ENCODE assay signal across 13 cellular contexts in the genomic region with DNA sequence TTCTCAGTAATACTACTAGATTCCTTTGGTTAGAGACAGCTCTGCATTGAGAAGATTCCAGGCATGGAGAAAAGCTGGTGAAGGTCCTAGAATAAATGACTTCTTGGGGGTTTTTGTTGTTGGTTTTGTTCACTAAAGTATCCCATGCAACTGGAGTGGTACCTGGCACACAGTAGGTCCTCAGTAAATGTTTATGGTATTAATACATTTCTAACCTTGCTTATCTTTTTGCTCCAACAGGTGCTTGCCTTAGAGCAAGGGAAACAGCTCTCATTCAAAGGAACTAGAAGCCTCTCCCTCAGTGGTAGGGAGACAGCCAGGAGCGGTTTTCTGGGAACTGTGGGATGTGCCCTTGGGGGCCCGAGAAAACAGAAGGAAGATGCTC. TPM values are rescaled to one million over a fixed set of nuclear protein-coding genes. Genes with fewer than 3 reads are reported as not detected.
DNase-seq lines count a peak whose midpoint lies in the region; ATAC-seq, FAIRE-seq and TF ChIP-seq lines count a peak whose summit lies in the region.
"Had no signal": no experiment of that assay in that cellular context is flagged by ENCODE, and none has a peak within 500 bp of the region (broad histone marks: within the 10 kb centered on the region; RNA-seq: fewer than 3 reads in every experiment).

No MANE protein-coding gene starts in this region.

- H3K4me3 ChIP-seq in PC-3 (ENCODE audit: low read length) (peak overlapping the region; percentile 79), GM12878 (peak overlapping the region; percentile 99; the same call in 1 of the 2 replicates), osteoblast (ENCODE audit: insufficient read depth, low read length) (no peak overlapping the region)

- H3K79me2 ChIP-seq in PC-3 (ENCODE audit: low read length) (peaks cover 43% of the 10 kb centered on the region), GM12878 (ENCODE audit: control insufficient read depth, insufficient read depth, low read length) (peaks cover 49% of the 10 kb centered on the region), osteoblast (ENCODE audit: insufficient read depth, low read length) (peaks cover 44% of the 10 kb centered on the region)

- RAD21 ChIA-PET in GM12878 (lab: Charles Lee; ENCODE audit: unreplicated experiment) = interaction anchor here (0.6 to 13.0 kb wide), 3 partner anchors 19 to 29 kb away, joined by 5 to 172 read pairs (median 43); a partner anchor contains a TSS

- no peaks in the 10 kb centered on the region for H3K9me2 ChIP-seq in PC-3 (replicated peaks; ENCODE audit: low read length)

- in situ Hi-C loops in GM12878 (cut with MboI) = no loop called here

- H3K27me3 ChIP-seq in PC-3 (ENCODE audit: low read length) (no peaks in the 10 kb centered on the region), GM12878 (replicated peaks in 1 of 2; ENCODE audit: control insufficient read depth in 2 of 2, insufficient read depth in 2 of 2, low read length in 1 of 2) (no peaks in the 10 kb centered on the region), osteoblast (ENCODE audit: insufficient read depth, low read length) (no peaks in the 10 kb centered on the region)

- SMC1A ChIA-PET in GM12878 (lab: Charles Lee; ENCODE audit: uncharacterized antibody, unreplicated experiment) = interaction anchor here (0.7 to 12.8 kb wide), 8 partner anchors 9 to 37 kb away, joined by 3 to 243 read pairs (median 4); a partner anchor contains a TSS

- H3K4me3 Mint-ChIP-seq in activated T-cell treated with anti-CD3 and anti-CD28 coated beads, Interleukin-2, amount 50 U/mL, for 72 hours = peak overlapping the region; percentile 95 to 97

- TF ChIP-seq POLR2A in GM12878 (IDR thresholded peaks at IDR 0.05; ENCODE audit: low read depth, low read length) = no peak

- no peak for TF ChIP-seq EP300 in GM12878 (IDR thresholded peaks at IDR 0.05; ENCODE audit: borderline replicate concordance in 1 of 2, control insufficient read depth in 1 of 2, low read depth in 2 of 2, low read length in 2 of 2)

- H4K20me1 ChIP-seq in PC-3 (ENCODE audit: low read length) (no peaks in the 10 kb centered on the region), GM12878 (ENCODE audit: control insufficient read depth, insufficient read depth) (no peaks in the 10 kb centered on the region), osteoblast (ENCODE audit: insufficient read depth, low read length) (peaks cover 3% of the 10 kb centered on the region)

- DNase-seq in activated T-cell treated with anti-CD3 and anti-CD28 coated beads, Interleukin-2, amount 50 U/mL, for 72 hours = no peak
- DNase-seq in activated T-cell treated with anti-CD3 and anti-CD28 coated beads, Interleukin-2, amount 50 U/mL, for 1 hour = no peak
- DNase-seq in PC-3 (no peak), GM12878 (ENCODE audit: low read depth, low spot score) (no peak), osteoblast (ENCODE audit: insufficient read length, low spot score, missing footprints) (peak; percentile 18), RPMI8226 (no peak), ureter (ENCODE audit: low spot score) (no peak)
- DNase-seq: activated CD4-positive, alpha-beta T cell treated with anti-CD3 and anti-CD28 coated beads, Interleukin-2, amount 50 U/mL, for 1 hour; islet precursor cell; psoas muscle had no signal

- H3K9ac ChIP-seq in PC-3 (ENCODE audit: low read length) = no peak overlapping the region
- no peak overlapping the region for H3K9ac ChIP-seq in GM12878 (ENCODE audit: control insufficient read depth, insufficient read depth, low read length)

- H3K27ac ChIP-seq in PC-3 (ENCODE audit: low read length) = no peak overlapping the region
- no peak overlapping the region for H3K27ac ChIP-seq in GM12878 (ENCODE audit: control insufficient read depth, insufficient read depth)
- H3K27ac ChIP-seq in osteoblast (ENCODE audit: low read depth, low read length) = peak overlapping the region; percentile 96
- H3K27ac ChIP-seq: psoas muscle, thoracic aorta had no signal

- no peak for FAIRE-seq in GM12878 (lab: Jason Lieb, UNC)
- FAIRE-seq: HTR-8/SVneo had no signal

- no peak for TF ChIP-seq CTCF in PC-3 (conservative IDR thresholded peaks at IDR 0.05; ENCODE audit: low read depth, low read length)
- no peak for TF ChIP-seq CTCF in GM12878 (IDR thresholded peaks at IDR 0.05 in 2 of 3, conservative IDR thresholded peaks at IDR 0.05 in 1 of 3; ENCODE audit: control insufficient read depth in 2 of 3, extremely low read depth in 1 of 3, insufficient read depth in 1 of 3, low read depth in 3 of 3, low read length in 3 of 3)
- no peak for TF ChIP-seq CTCF in osteoblast (IDR thresholded peaks at IDR 0.05; ENCODE audit: extremely low read depth, low read depth, low read length)

- intact Hi-C loops in PC-3 (cut with micrococcal nuclease) = no loop called here
- intact Hi-C loops in GM12878 (cut with micrococcal nuclease; ENCODE audit: unreplicated experiment) = no loop called here

- CTCF ChIA-PET in PC-3 (lab: Charles Lee) = interaction anchor here (0.9 kb wide), 1 partner anchor 22 kb away, joined by 3 read pairs; no protein-coding TSS in a partner anchor
- CTCF ChIA-PET in GM12878 (lab: Yijun Ruan, JAX) = interaction anchor here (0.7 to 23.9 kb wide), 5 partner anchors 9 to 110 kb away, joined by 3 to 387 read pairs (median 4); a partner anchor contains a TSS

- H3K9me3 Mint-ChIP-seq in activated T-cell treated with anti-CD3 and anti-CD28 coated beads, Interleukin-2, amount 50 U/mL, for 72 hours = no peaks in the 10 kb centered on the region

- H3K36me3 ChIP-seq in PC-3 (ENCODE audit: low read depth, low read length) (peaks cover 43% of the 10 kb centered on the region), GM12878 (ENCODE audit: control insufficient read depth in 2 of 2, insufficient read depth in 2 of 2, low read length in 1 of 2) (peaks cover 15 to 24% of the 10 kb centered on the region in 2 experiments), osteoblast (ENCODE audit: insufficient read depth, low read length) (peaks cover 53% of the 10 kb centered on the region)

- peaks cover 9 to 17% of the 10 kb centered on the region in 2 donors for H3K36me3 Mint-ChIP-seq in activated T-cell treated with anti-CD3 and anti-CD28 coated beads, Interleukin-2, amount 50 U/mL, for 72 hours (ENCODE audit: insufficient read depth in 2 of 2)

- H2AFZ ChIP-seq in PC-3 (ENCODE audit: low read length) = no peak overlapping the region
- no peak overlapping the region for H2AFZ ChIP-seq in GM12878 (ENCODE audit: control insufficient read depth, low read depth, low read length)
- H2AFZ ChIP-seq in osteoblast (ENCODE audit: low read length) = no peak overlapping the region

- H3K27me3 Mint-ChIP-seq in activated T-cell treated with anti-CD3 and anti-CD28 coated beads, Interleukin-2, amount 50 U/mL, for 72 hours (ENCODE audit: low read depth) = no peaks in the 10 kb centered on the region

- ATAC-seq in activated T-cell treated with anti-CD3 and anti-CD28 coated beads, Interleukin-2, amount 50 U/mL, for 72 hours (replicated peaks in 1 of 2) = no peak
- ATAC-seq in PC-3 (no peak), GM12878 (no peak), GM18870 (IDR thresholded peaks at IDR 0.05; ENCODE audit: unreplicated experiment) (no peak)
- ATAC-seq: psoas muscle had no signal

- H3K27ac Mint-ChIP-seq in activated T-cell treated with anti-CD3 and anti-CD28 coated beads, Interleukin-2, amount 50 U/mL, for 72 hours = peak overlapping the region; percentile 97

- peak overlapping the region; percentile 100 for H3K4me2 ChIP-seq in PC-3 (ENCODE audit: low read length)
- peak overlapping the region; percentile 89 for H3K4me2 ChIP-seq in GM12878 (ENCODE audit: control insufficient read depth, insufficient read depth)
- H3K4me2 ChIP-seq in osteoblast (ENCODE audit: insufficient read depth, low read length) = peak overlapping the region; percentile 99

- H3K4me1 Mint-ChIP-seq in activated T-cell treated with anti-CD3 and anti-CD28 coated beads, Interleukin-2, amount 50 U/mL, for 72 hours (ENCODE audit: low read depth) = peaks cover 48% of the 10 kb centered on the region

- BruUV-seq in PC-3 (replicated peaks; lab: Mats Ljungman, UMichigan) = no TSS peak
- no TSS peak for BruUV-seq in GM12878 (replicated peaks; lab: Mats Ljungman, UMichigan)

- H3F3A ChIP-seq in PC-3 (ENCODE audit: low read length, unreplicated experiment) = no peaks in the 10 kb centered on the region

- POLR2A ChIA-PET in PC-3 (lab: Charles Lee; ENCODE audit: unreplicated experiment) (no interaction called here), GM12878 (lab: Charles Lee) (interaction anchor here (0.6 to 1.4 kb wide), 6 partner anchors 10 to 65 kb away, joined by 3 to 7 read pairs (median 5); a partner anchor contains a TSS)

- no peak for TF ChIP-seq RAD21 in GM12878 (IDR thresholded peaks at IDR 0.05; ENCODE audit: insufficient read depth, low read depth, low read length)

- H3K4me1 ChIP-seq in PC-3 (ENCODE audit: insufficient read depth, low read length) (peaks cover 17% of the 10 kb centered on the region), GM12878 (ENCODE audit: control insufficient read depth, insufficient read depth, low read length) (peaks cover 17% of the 10 kb centered on the region), osteoblast (ENCODE audit: insufficient read depth, low read length) (peaks cover 53% of the 10 kb centered on the region)

- no peaks in the 10 kb centered on the region for H3K9me3 ChIP-seq in PC-3 (ENCODE audit: low read length)
- H3K9me3 ChIP-seq in GM12878 (replicated peaks; ENCODE audit: control insufficient read depth, insufficient read depth, low read length) = no peaks in the 10 kb centered on the region
- no peaks in the 10 kb centered on the region for H3K9me3 ChIP-seq in osteoblast (ENCODE audit: low read depth, low read length)
- H3K9me3 ChIP-seq: psoas muscle, thoracic aorta had no signal

- WGBS in GM12878 (ENCODE audit: insufficient coverage, insufficient replicate concordance, low lambda C conversion rate, missing lambda C conversion rate) = 92% methylated on average over 2 of the region's 2 CpGs

RNA-seq across cellular contexts. Expression of a gene that starts 1.8 kb away (rescaled TPM):
- 10 to 100 TPM; 42.0 to 45.0 TPM for total RNA-seq in activated T-cell treated with anti-CD3 and anti-CD28 coated beads, Interleukin-2, amount 50 U/mL, for 72 hours
- 39.8 and 40.7 TPM in 2 replicates for total RNA-seq in PC-3 (2014; rRNA removed)
- total RNA-seq in GM12878 (2013; cell fraction: nucleolus; rRNA removed) = 115 and 125 TPM in 2 replicates
- total RNA-seq in GM12878 (2014; rRNA removed) = 28.5 and 30.1 TPM in 2 replicates
- total RNA-seq in GM12878 (2014; rRNA removed; fragmentation: Illumina TruSeq; extraction: Trizol) = 37.4 and 43.0 TPM in 2 replicates
- 44.5 and 47.6 TPM in 2 replicates for total RNA-seq in GM12878 (2021)
- polyA plus RNA-seq in GM12878 (2011; ENCODE audit: low read depth) = 21.0 TPM
- polyA plus RNA-seq in GM12878 (2011; rRNA removed) = 93.6 and 116 TPM in 2 replicates
- 80.1 and 99.6 TPM in 2 replicates for polyA plus RNA-seq in GM12878 (2011; cell fraction: cytosol; rRNA removed)
- 139 and 147 TPM in 2 replicates for polyA plus RNA-seq in GM12878 (2011; cell fraction: nucleus; rRNA removed)
- 27.0 and 33.6 TPM in 2 replicates for polyA plus RNA-seq in GM12878 (2012)
- 72.8 and 82.6 TPM in 2 replicates for polyA plus RNA-seq in GM12878 (2014; fragmentation: Illumina TruSeq; extraction: Trizol)
- polyA plus RNA-seq in GM12878 (2014; fragmentation: Nextera tagmentation; extraction: Ambion mirVana) = 10 to 100 TPM; 64.2 to 87.2 TPM
- polyA plus RNA-seq in GM12878 (2014; rRNA removed) = 46.4 and 48.2 TPM in 2 replicates
- polyA plus RNA-seq in GM12878 (2016; fragmentation: Nextera tagmentation; extraction: Ambion mirVana) = 10 to 100 TPM; 83.5 to 86.3 TPM
- polyA minus RNA-seq in GM12878 (2011; rRNA and poly(A)+ RNA removed) = 88.5 and 94.5 TPM in 2 replicates
- polyA minus RNA-seq in GM12878 (2011; cell fraction: cytosol; rRNA and poly(A)+ RNA removed) = 14.8 and 15.4 TPM in 2 replicates
- 45.6 and 97.5 TPM in 2 replicates for polyA minus RNA-seq in GM12878 (2011; cell fraction: nucleus; rRNA and poly(A)+ RNA removed)
- 41.3 and 48.3 TPM in 2 replicates for total RNA-seq in osteoblast
- total RNA-seq in ureter = 69.5 TPM

RNA-seq across cellular contexts. Expression of a gene that starts 2.3 kb away (rescaled TPM):
- 10 to 100 TPM; 37.9 to 43.0 TPM for total RNA-seq in activated T-cell treated with anti-CD3 and anti-CD28 coated beads, Interleukin-2, amount 50 U/mL, for 72 hours
- total RNA-seq in PC-3 (2014; rRNA removed) = 51.2 and 58.2 TPM in 2 replicates
- 48.1 and 52.7 TPM in 2 replicates for total RNA-seq in GM12878 (2013; cell fraction: nucleolus; rRNA removed)
- total RNA-seq in GM12878 (2014; rRNA removed) = 77.2 and 84.6 TPM in 2 replicates
- 46.7 and 48.2 TPM in 2 replicates for total RNA-seq in GM12878 (2014; rRNA removed; fragmentation: Illumina TruSeq; extraction: Trizol)
- total RNA-seq in GM12878 (2021) = 76.0 and 92.2 TPM in 2 replicates
- polyA plus RNA-seq in GM12878 (2011; ENCODE audit: low read depth) = 49.0 TPM
- polyA plus RNA-seq in GM12878 (2011; rRNA removed) = 26.7 and 44.9 TPM in 2 replicates
- 126 and 132 TPM in 2 replicates for polyA plus RNA-seq in GM12878 (2011; cell fraction: cytosol; rRNA removed)
- polyA plus RNA-seq in GM12878 (2011; cell fraction: nucleus; rRNA removed) = 177 and 190 TPM in 2 replicates
- polyA plus RNA-seq in GM12878 (2012) = 55.0 and 57.5 TPM in 2 replicates
- 36.7 and 76.4 TPM in 2 replicates for polyA plus RNA-seq in GM12878 (2014; fragmentation: Illumina TruSeq; extraction: Trizol)
- 10 to 100 TPM; 40.1 to 53.5 TPM for polyA plus RNA-seq in GM12878 (2014; fragmentation: Nextera tagmentation; extraction: Ambion mirVana)
- 72.4 and 81.2 TPM in 2 replicates for polyA plus RNA-seq in GM12878 (2014; rRNA removed)
- polyA plus RNA-seq in GM12878 (2016; fragmentation: Nextera tagmentation; extraction: Ambion mirVana) = 100 to 1,000 TPM; 152 to 169 TPM
- 77.8 and 92.3 TPM in 2 replicates for polyA minus RNA-seq in GM12878 (2011; rRNA and poly(A)+ RNA removed)
- polyA minus RNA-seq in GM12878 (2011; cell fraction: cytosol; rRNA and poly(A)+ RNA removed) = 23.7 and 27.0 TPM in 2 replicates
- polyA minus RNA-seq in GM12878 (2011; cell fraction: nucleus; rRNA and poly(A)+ RNA removed) = 22.0 and 42.0 TPM in 2 replicates
- total RNA-seq in osteoblast = 149 and 151 TPM in 2 replicates
- 48.4 TPM for total RNA-seq in ureter

RNA-seq across cellular contexts. Expression of a gene that starts 28.4 kb away (rescaled TPM):
- 10 to 100 TPM; 16.7 to 20.3 TPM for total RNA-seq in activated T-cell treated with anti-CD3 and anti-CD28 coated beads, Interleukin-2, amount 50 U/mL, for 72 hours
- total RNA-seq in PC-3 (2014; rRNA removed) (19.3 and 23.2 TPM in 2 replicates), GM12878 (2014; rRNA removed) (10.2 and 11.3 TPM in 2 replicates), GM12878 (2014; rRNA removed; fragmentation: Illumina TruSeq; extraction: Trizol) (9.3 and 10.2 TPM in 2 replicates), GM12878 (2021) (6.4 and 7.8 TPM in 2 replicates), osteoblast (5.8 and 8.3 TPM in 2 replicates), ureter (17.3 TPM)
- total RNA-seq in GM12878 (2013; cell fraction: nucleolus; rRNA removed) = 9.8 and 11.8 TPM in 2 replicates
- 15.9 TPM for polyA plus RNA-seq in GM12878 (2011; ENCODE audit: low read depth)
- polyA plus RNA-seq in GM12878 (2011; rRNA removed) (32.1 and 40.2 TPM in 2 replicates), GM12878 (2014; fragmentation: Illumina TruSeq; extraction: Trizol) (17.3 and 20.4 TPM in 2 replicates), GM12878 (2014; fragmentation: Nextera tagmentation; extraction: Ambion mirVana) (10 to 100 TPM; 25.6 to 40.7 TPM), GM12878 (2014; rRNA removed) (16.0 and 19.1 TPM in 2 replicates), GM12878 (2016; fragmentation: Nextera tagmentation; extraction: Ambion mirVana) (10 to 100 TPM; 21.1 to 24.7 TPM)
- polyA plus RNA-seq in GM12878 (2011; cell fraction: cytosol; rRNA removed) = 39.1 and 47.3 TPM in 2 replicates
- 16.9 and 21.4 TPM in 2 replicates for polyA plus RNA-seq in GM12878 (2011; cell fraction: nucleus; rRNA removed)
- polyA plus RNA-seq in GM12878 (2012) = 13.2 and 14.2 TPM in 2 replicates
- polyA minus RNA-seq in GM12878 (2011; rRNA and poly(A)+ RNA removed) = 22.0 and 30.9 TPM in 2 replicates
- 2.4 and 2.8 TPM in 2 replicates for polyA minus RNA-seq in GM12878 (2011; cell fraction: cytosol; rRNA and poly(A)+ RNA removed)
- 5.8 and 6.6 TPM in 2 replicates for polyA minus RNA-seq in GM12878 (2011; cell fraction: nucleus; rRNA and poly(A)+ RNA removed)

RNA-seq across cellular contexts. Expression of a gene that starts 31.0 kb away (rescaled TPM):
- 10 to 100 TPM; 71.0 to 74.0 TPM for total RNA-seq in activated T-cell treated with anti-CD3 and anti-CD28 coated beads, Interleukin-2, amount 50 U/mL, for 72 hours
- 56.9 and 88.5 TPM in 2 replicates for total RNA-seq in PC-3 (2014; rRNA removed)
- 101 and 112 TPM in 2 replicates for total RNA-seq in GM12878 (2013; cell fraction: nucleolus; rRNA removed)
- total RNA-seq in GM12878 (2014; rRNA removed) = 58.2 and 69.7 TPM in 2 replicates
- total RNA-seq in GM12878 (2014; rRNA removed; fragmentation: Illumina TruSeq; extraction: Trizol) = 25.0 and 25.1 TPM in 2 replicates
- total RNA-seq in GM12878 (2021) = 92.5 and 97.8 TPM in 2 replicates
- polyA plus RNA-seq in GM12878 (2011; ENCODE audit: low read depth) = 27.2 TPM
- polyA plus RNA-seq in GM12878 (2011; rRNA removed) = 22.4 and 48.3 TPM in 2 replicates
- 54.6 and 62.4 TPM in 2 replicates for polyA plus RNA-seq in GM12878 (2011; cell fraction: cytosol; rRNA removed)
- polyA plus RNA-seq in GM12878 (2011; cell fraction: nucleus; rRNA removed) = 281 and 291 TPM in 2 replicates
- polyA plus RNA-seq in GM12878 (2012) = 57.6 and 69.4 TPM in 2 replicates
- polyA plus RNA-seq in GM12878 (2014; fragmentation: Illumina TruSeq; extraction: Trizol) = 11.3 and 39.9 TPM in 2 replicates
- 1 to 10 TPM; 2.4 to 5.5 TPM for polyA plus RNA-seq in GM12878 (2014; fragmentation: Nextera tagmentation; extraction: Ambion mirVana)
- 72.8 and 82.6 TPM in 2 replicates for polyA plus RNA-seq in GM12878 (2014; rRNA removed)
- 100 to 1,000 TPM; 103 to 113 TPM for polyA plus RNA-seq in GM12878 (2016; fragmentation: Nextera tagmentation; extraction: Ambion mirVana)
- polyA minus RNA-seq in GM12878 (2011; rRNA and poly(A)+ RNA removed) = 42.3 and 56.3 TPM in 2 replicates
- 19.9 and 30.9 TPM in 2 replicates for polyA minus RNA-seq in GM12878 (2011; cell fraction: cytosol; rRNA and poly(A)+ RNA removed)
- 50.2 and 67.3 TPM in 2 replicates for polyA minus RNA-seq in GM12878 (2011; cell fraction: nucleus; rRNA and poly(A)+ RNA removed)
- 21.8 and 30.0 TPM in 2 replicates for total RNA-seq in osteoblast
- 99.8 TPM for total RNA-seq in ureter

RNA-seq across cellular contexts. Expression of a gene that starts 31.1 kb away (rescaled TPM):
- total RNA-seq in activated T-cell treated with anti-CD3 and anti-CD28 coated beads, Interleukin-2, amount 50 U/mL, for 72 hours = 100 to 1,000 TPM; 168 to 176 TPM
- 450 and 451 TPM in 2 replicates for total RNA-seq in PC-3 (2014; rRNA removed)
- total RNA-seq in GM12878 (2013; cell fraction: nucleolus; rRNA removed) = 131 and 138 TPM in 2 replicates
- total RNA-seq in GM12878 (2014; rRNA removed) = 241 and 250 TPM in 2 replicates
- 197 and 199 TPM in 2 replicates for total RNA-seq in GM12878 (2014; rRNA removed; fragmentation: Illumina TruSeq; extraction: Trizol)
- total RNA-seq in GM12878 (2021) = 271 and 272 TPM in 2 replicates
- polyA plus RNA-seq in GM12878 (2011; ENCODE audit: low read depth) = 71.1 TPM
- 183 and 221 TPM in 2 replicates for polyA plus RNA-seq in GM12878 (2011; rRNA removed)
- polyA plus RNA-seq in GM12878 (2011; cell fraction: cytosol; rRNA removed) = 231 and 256 TPM in 2 replicates
- polyA plus RNA-seq in GM12878 (2011; cell fraction: nucleus; rRNA removed) = 156 and 213 TPM in 2 replicates
- 113 and 114 TPM in 2 replicates for polyA plus RNA-seq in GM12878 (2012)
- 160 and 203 TPM in 2 replicates for polyA plus RNA-seq in GM12878 (2014; fragmentation: Illumina TruSeq; extraction: Trizol)
- polyA plus RNA-seq in GM12878 (2014; fragmentation: Nextera tagmentation; extraction: Ambion mirVana) = 100 to 1,000 TPM; 136 to 211 TPM
- 202 and 220 TPM in 2 replicates for polyA plus RNA-seq in GM12878 (2014; rRNA removed)
- polyA plus RNA-seq in GM12878 (2016; fragmentation: Nextera tagmentation; extraction: Ambion mirVana) = 100 to 1,000 TPM; 236 to 262 TPM
- polyA minus RNA-seq in GM12878 (2011; rRNA and poly(A)+ RNA removed) = 351 and 399 TPM in 2 replicates
- 120 and 148 TPM in 2 replicates for polyA minus RNA-seq in GM12878 (2011; cell fraction: cytosol; rRNA and poly(A)+ RNA removed)
- polyA minus RNA-seq in GM12878 (2011; cell fraction: nucleus; rRNA and poly(A)+ RNA removed) = 65.8 and 119 TPM in 2 replicates
- 330 and 331 TPM in 2 replicates for total RNA-seq in osteoblast
- total RNA-seq in ureter = 193 TPM
